27 cellular contexts compared by ENCODE assay signal in the genomic region with DNA sequence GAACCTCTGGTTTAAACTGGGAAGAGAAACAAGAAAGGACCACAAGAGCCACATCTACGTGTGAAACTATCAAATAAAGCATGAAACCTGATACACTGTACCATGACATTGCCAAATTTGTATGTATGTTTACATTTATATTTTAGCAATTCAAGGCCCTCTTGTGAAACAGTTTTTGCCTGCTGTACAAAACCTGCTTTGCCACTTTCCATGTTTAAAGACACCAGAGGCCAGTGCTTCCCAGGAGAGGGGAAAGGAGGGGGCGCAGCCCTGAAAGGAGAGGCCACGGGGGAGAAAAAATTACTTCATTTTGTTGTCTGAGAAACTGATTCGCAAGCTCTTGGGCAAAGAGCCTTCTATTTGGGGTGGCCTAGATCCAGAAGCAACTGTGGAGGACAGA.
DNase-seq lines count a peak whose midpoint lies in the region; ATAC-seq and TF ChIP-seq lines count a peak whose summit lies in the region.
"Had no signal": no experiment of that assay in that cellular context is flagged by ENCODE, and none has a peak within 500 bp of the region (broad histone marks: within the 10 kb centered on the region; RNA-seq: fewer than 3 reads in every experiment).

No MANE protein-coding gene starts in this region.

- ATAC-seq in PC-3 (no peak), upper lobe of right lung (peak; percentile 88), heart right ventricle (no peak)
- ATAC-seq: activated CD4-positive, alpha-beta T cell treated with anti-CD3 and anti-CD28 coated beads for 36 hours; activated T-cell treated with anti-CD3 and anti-CD28 coated beads, Interleukin-2, amount 50 U/mL, for 72 hours; stimulated activated naive CD8-positive, alpha-beta T cell treated with anti-CD3 and anti-CD28 coated beads, Interleukin-15, amount 100 ng/mL, for 72 hours had no signal

- no peaks in the 10 kb centered on the region for H3F3A ChIP-seq in PC-3 (ENCODE audit: low read length, unreplicated experiment)

- H4K20me1 ChIP-seq in PC-3 (ENCODE audit: low read length): no peaks in the 10 kb centered on the region

- BruUV-seq in PC-3 (replicated peaks; lab: Mats Ljungman, UMichigan): no TSS peak

- WGBS in heart right ventricle, 2 donors: 75% methylated on average over 4 of the region's 4 CpGs

- H3K27ac ChIP-seq in PC-3 (ENCODE audit: low read length) (peak overlapping the region; percentile 48), upper lobe of right lung (no peak overlapping the region), heart right ventricle (no peak overlapping the region)
- H3K27ac ChIP-seq: 22Rv1, ascending aorta, esophagus squamous epithelium, HL-60, left ventricle myocardium inferior, tibial nerve had no signal

- H3K9ac ChIP-seq in PC-3 (ENCODE audit: low read length): no peak overlapping the region

- H3K36me3 ChIP-seq in PC-3 (ENCODE audit: low read depth, low read length) (no peaks in the 10 kb centered on the region), upper lobe of right lung (no peaks in the 10 kb centered on the region), heart right ventricle (no peaks in the 10 kb centered on the region)
- H3K36me3 ChIP-seq: ascending aorta, BE2C, esophagus squamous epithelium, left ventricle myocardium inferior, tibial nerve had no signal

- TF ChIP-seq CTCF in PC-3 (conservative IDR thresholded peaks at IDR 0.05; ENCODE audit: low read depth, low read length) (no peak), fibroblast of villous mesenchyme (IDR thresholded peaks at IDR 0.05; ENCODE audit: insufficient read depth, low read depth, low read length) (no peak), upper lobe of right lung (IDR thresholded peaks at IDR 0.05) (no peak), heart right ventricle (IDR thresholded peaks at IDR 0.05) (no peak)

- CTCF ChIA-PET in PC-3 (lab: Charles Lee): no interaction called here

- H3K9me2 ChIP-seq in PC-3 (replicated peaks; ENCODE audit: low read length): no peaks in the 10 kb centered on the region

- H3K4me1 ChIP-seq in PC-3 (ENCODE audit: insufficient read depth, low read length) (peaks cover 5% of the 10 kb centered on the region), upper lobe of right lung (no peaks in the 10 kb centered on the region), heart right ventricle (no peaks in the 10 kb centered on the region)
- H3K4me1 ChIP-seq: ascending aorta, BE2C, left ventricle myocardium inferior, tibial nerve had no signal

- no peaks in the 10 kb centered on the region for H3K27me3 ChIP-seq in PC-3 (ENCODE audit: low read length)
- no peaks in the 10 kb centered on the region for H3K27me3 ChIP-seq in upper lobe of right lung
- H3K27me3 ChIP-seq in heart right ventricle: no peaks in the 10 kb centered on the region
- H3K27me3 ChIP-seq: ascending aorta, BE2C, esophagus squamous epithelium, tibial nerve had no signal

- H2AFZ ChIP-seq in PC-3 (ENCODE audit: low read length): no peak overlapping the region

- H3K4me3 ChIP-seq in PC-3 (ENCODE audit: low read length) (no peak overlapping the region), fibroblast of villous mesenchyme (ENCODE audit: low read depth, low read length) (no peak overlapping the region), upper lobe of right lung (no peak overlapping the region), heart right ventricle (no peak overlapping the region)
- H3K4me3 ChIP-seq: ascending aorta, esophagus squamous epithelium, left ventricle myocardium inferior, smooth muscle cell, tibial nerve had no signal

- H3K4me2 ChIP-seq in PC-3 (ENCODE audit: low read length): 0 out of 2 replicates have a peak overlapping the region, but pooled peaks have one; percentile 28
- H3K4me2 ChIP-seq: smooth muscle cell had no signal

- DNase-seq in NCI-H2196 (lab: John Stamatoyannopoulos, UW; ENCODE audit: unreplicated experiment): peak; percentile 1
- DNase-seq in NCI-H2196 treated with DMSO at 0.1 percent for 48 hours (lab: John Stamatoyannopoulos, UW; ENCODE audit: unreplicated experiment): no peak
- peak; percentile 45 for DNase-seq in PC-3
- peak; percentile 4 for DNase-seq in fibroblast of villous mesenchyme (ENCODE audit: low read depth)
- peak; percentile 67 for DNase-seq in upper lobe of right lung
- DNase-seq in A172 (ENCODE audit: low spot score): no peak
- DNase-seq in heart right ventricle: no peak
- DNase-seq in stimulated activated CD4-positive, alpha-beta T cell treated with anti-CD3 and anti-CD28 coated beads, Interleukin-2, amount 100 ng/mL, for 48 hours: no peak
- DNase-seq: activated CD4-positive, alpha-beta T cell treated with anti-CD3 and anti-CD28 coated beads for 36 hours; activated naive CD4-positive, alpha-beta T cell treated with anti-CD3 and anti-CD28 coated beads, Interleukin-2, amount 50 U/mL, for 16 hours; activated T-cell treated with anti-CD3 and anti-CD28 coated beads, Interleukin-2, amount 50 U/mL, for 72 hours; BE2C; cerebellar nuclear complex; effector CD8-positive, alpha-beta T cell; esophagus squamous epithelium; head of caudate nucleus; HFFc6; left ventricle myocardium inferior; NCI-H1436; NCI-H446; stimulated activated CD4-positive, alpha-beta T cell treated with anti-CD3 and anti-CD28 coated beads, Interleukin-4, amount 100 ng/mL, for 1 hour; stimulated activated naive CD8-positive, alpha-beta T cell treated with anti-CD3 and anti-CD28 coated beads, Interleukin-15, amount 100 ng/mL, for 72 hours had no signal

- POLR2A ChIA-PET in PC-3 (lab: Charles Lee; ENCODE audit: unreplicated experiment): no interaction called here

- intact Hi-C loops in PC-3 (cut with micrococcal nuclease) (no loop called here), upper lobe of right lung (cut with DNase I) (no loop called here), heart right ventricle (cut with DNase I) (no loop called here)

- H3K9me3 ChIP-seq in PC-3 (ENCODE audit: low read length) (no peaks in the 10 kb centered on the region), upper lobe of right lung (no peaks in the 10 kb centered on the region), heart right ventricle (peaks cover 0 to 6% (median 0%) of the 10 kb centered on the region in 11 donors)
- H3K9me3 ChIP-seq: ascending aorta, BE2C, esophagus squamous epithelium, left ventricle myocardium inferior had no signal

- H3K79me2 ChIP-seq in PC-3 (ENCODE audit: low read length): no peaks in the 10 kb centered on the region

Comparison
In these comparisons a context has a peak if more than half of its experiments do, and no peak if none do; other contexts are left out.
1. DNase-seq: peak in NCI-H2196 (single experiment), PC-3 (single experiment), fibroblast of villous mesenchyme (single experiment) and upper lobe of right lung (single experiment); none in NCI-H2196 treated with DMSO at 0.1 percent for 48 hours (single experiment), A172 (single experiment), heart right ventricle (0 of 2) and stimulated activated CD4-positive, alpha-beta T cell treated with anti-CD3 and anti-CD28 coated beads, Interleukin-2, amount 100 ng/mL, for 48 hours (0 of 2).